Comparison of ENCODE assay signal across 16 cellular contexts in genomic region chr11:106446302-106446701, GRCh38.
DNase-seq lines count a peak whose midpoint lies in the region; ATAC-seq and TF ChIP-seq lines count a peak whose summit lies in the region.
"Had no signal": no experiment of that assay in that cellular context is flagged by ENCODE, and none has a peak within 500 bp of the region (broad histone marks: within the 10 kb centered on the region; RNA-seq: fewer than 3 reads in every experiment).

No MANE protein-coding gene starts in this region.

- peaks cover 18% of the 10 kb centered on the region for H3F3A ChIP-seq in smooth muscle cell (ENCODE audit: low read depth)

- peak overlapping the region; percentile 73 for H2AFZ ChIP-seq in mammary epithelial cell (ENCODE audit: low read depth, low read length)
- peak overlapping the region; percentile 56 for H2AFZ ChIP-seq in fibroblast of lung (ENCODE audit: low read length)
- no peak overlapping the region for H2AFZ ChIP-seq in smooth muscle cell (ENCODE audit: low read depth)

- TF ChIP-seq CTCF in mammary epithelial cell (conservative IDR thresholded peaks at IDR 0.05 in 1 of 2, IDR thresholded peaks at IDR 0.05 in 1 of 2; ENCODE audit: extremely low read depth in 1 of 2, insufficient read depth in 1 of 2, low read depth in 1 of 2, low read length in 2 of 2) (no peak), breast epithelium (IDR thresholded peaks at IDR 0.05) (no peak), fibroblast of lung (conservative IDR thresholded peaks at IDR 0.05 in 1 of 2, IDR thresholded peaks at IDR 0.05 in 1 of 2; ENCODE audit: low read depth in 1 of 2, low read length in 2 of 2) (no peak), smooth muscle cell (IDR thresholded peaks at IDR 0.05; ENCODE audit: borderline replicate concordance, insufficient read depth, poor library complexity, severe bottlenecking) (no peak)

- CTCF ChIA-PET in mammary epithelial cell (lab: Charles Lee; ENCODE audit: low non-redundant PET): no interaction called here

- H3K9me3 ChIP-seq in mammary epithelial cell (replicated peaks; ENCODE audit: insufficient read depth, low read length) (no peaks in the 10 kb centered on the region), breast epithelium (no peaks in the 10 kb centered on the region), fibroblast of lung (ENCODE audit: control insufficient read depth, insufficient read depth, low read depth, low read length) (no peaks in the 10 kb centered on the region), smooth muscle cell (replicated peaks; ENCODE audit: low read depth) (no peaks in the 10 kb centered on the region)
- H3K9me3 ChIP-seq: MG63, Peyer's patch had no signal

- H3K27ac ChIP-seq in mammary epithelial cell (ENCODE audit: insufficient read depth, low read depth, low read length) (no peak overlapping the region), breast epithelium (no peak overlapping the region), angular gyrus (ENCODE audit: low read depth, low read length) (peak overlapping the region; percentile 11), fibroblast of lung (ENCODE audit: insufficient read depth, low read length) (no peak overlapping the region), smooth muscle cell (ENCODE audit: low read depth) (no peak overlapping the region)
- H3K27ac ChIP-seq: Peyer's patch had no signal

- no peaks in the 10 kb centered on the region for H3K79me2 ChIP-seq in mammary epithelial cell (ENCODE audit: insufficient read depth, low read length)
- H3K79me2 ChIP-seq in fibroblast of lung (ENCODE audit: control insufficient read depth, insufficient read depth, low read length): no peaks in the 10 kb centered on the region
- no peaks in the 10 kb centered on the region for H3K79me2 ChIP-seq in smooth muscle cell (ENCODE audit: low read depth)

- WGBS in mammary epithelial cell (ENCODE audit: low coverage, missing lambda C conversion rate): 71% methylated on average over 1 of the region's 1 CpG
- 100% methylated on average over 1 of the region's 1 CpG for WGBS in smooth muscle cell (ENCODE audit: low lambda C conversion rate)

- H3K36me3 ChIP-seq in mammary epithelial cell (ENCODE audit: insufficient read depth, low read length): no peaks in the 10 kb centered on the region
- H3K36me3 ChIP-seq in breast epithelium: no peaks in the 10 kb centered on the region
- H3K36me3 ChIP-seq in fibroblast of lung (ENCODE audit: control insufficient read depth, insufficient read depth, low read length): no peaks in the 10 kb centered on the region
- H3K36me3 ChIP-seq in smooth muscle cell (ENCODE audit: low read depth): no peaks in the 10 kb centered on the region
- H3K36me3 ChIP-seq: MG63, Peyer's patch had no signal

- no peak for ATAC-seq in HG02870 (IDR thresholded peaks at IDR 0.05; ENCODE audit: unreplicated experiment)

- H3K9ac ChIP-seq in mammary epithelial cell (ENCODE audit: insufficient read depth, low read length): no peak overlapping the region
- no peak overlapping the region for H3K9ac ChIP-seq in fibroblast of lung (ENCODE audit: insufficient read depth, low read length)
- H3K9ac ChIP-seq in smooth muscle cell (ENCODE audit: low read depth): no peak overlapping the region

- H3K4me2 ChIP-seq in mammary epithelial cell (ENCODE audit: insufficient read depth, low read depth, low read length) (no peak overlapping the region), fibroblast of lung (ENCODE audit: extremely low read depth, insufficient read depth, low read length) (no peak overlapping the region), smooth muscle cell (peak overlapping the region; percentile 60)

- intact Hi-C loops in mammary epithelial cell (cut with micrococcal nuclease) (no loop called here), breast epithelium (cut with DNase I; ENCODE audit: low total_unique reads) (no loop called here)

- dilution Hi-C loops in mammary epithelial cell (cut with HindIII; ENCODE audit: low sequenced_read_pairs): no loop called here

- in situ Hi-C loops in mammary epithelial cell (cut with MboI; ENCODE audit: low sequenced_read_pairs in 2 of 2): no loop called here

- no TSS peak for BruUV-seq in mammary epithelial cell (replicated peaks; lab: Mats Ljungman, UMichigan)

- no peak for TF ChIP-seq POLR2A in breast epithelium (IDR thresholded peaks at IDR 0.05)

- H4K20me1 ChIP-seq in mammary epithelial cell (ENCODE audit: insufficient read depth, low read length) (no peaks in the 10 kb centered on the region), fibroblast of lung (ENCODE audit: control insufficient read depth, extremely low read depth, insufficient read depth, low read length) (no peaks in the 10 kb centered on the region), smooth muscle cell (ENCODE audit: low read depth) (no peaks in the 10 kb centered on the region)

- H3K4me1 ChIP-seq in mammary epithelial cell (ENCODE audit: insufficient read depth, low read length) (no peaks in the 10 kb centered on the region), breast epithelium (no peaks in the 10 kb centered on the region), fibroblast of lung (ENCODE audit: control insufficient read depth, extremely low read depth, insufficient read depth, low read length) (no peaks in the 10 kb centered on the region), smooth muscle cell (ENCODE audit: low read depth) (peaks cover 7% of the 10 kb centered on the region)
- H3K4me1 ChIP-seq: Peyer's patch had no signal

- DNase-seq in mammary epithelial cell (no peak), breast epithelium (ENCODE audit: low spot score in 2 of 2) (no peak), fibroblast of lung (ENCODE audit: low read depth in 2 of 2) (no peak), smooth muscle cell (lab: John Stamatoyannopoulos, UW; ENCODE audit: unreplicated experiment) (no peak), NCI-H2196 (lab: John Stamatoyannopoulos, UW; ENCODE audit: unreplicated experiment) (no peak), NCI-H2107 treated with DMSO at 0.1 percent for 48 hours (lab: John Stamatoyannopoulos, UW; ENCODE audit: unreplicated experiment) (no peak)
- DNase-seq: DMS79, MG63, NCI-H1417, NCI-H187 treated with DMSO at 0.1 percent for 48 hours, NCI-H226, NCI-H510A treated with DMSO at 0.1 percent for 48 hours, NCI-H748 treated with DMSO at 0.1 percent for 48 hours, Peyer's patch had no signal

- H3K27me3 ChIP-seq in mammary epithelial cell (ENCODE audit: insufficient read depth, low read length) (no peaks in the 10 kb centered on the region), breast epithelium (no peaks in the 10 kb centered on the region), fibroblast of lung (ENCODE audit: control insufficient read depth, insufficient read depth, low read length) (no peaks in the 10 kb centered on the region), smooth muscle cell (ENCODE audit: low read depth) (no peaks in the 10 kb centered on the region)
- H3K27me3 ChIP-seq: MG63, Peyer's patch had no signal

- H3K4me3 ChIP-seq in mammary epithelial cell (replicated peaks in 1 of 3; ENCODE audit: insufficient read depth in 1 of 3, low read depth in 2 of 3, low read length in 3 of 3): no peak overlapping the region
- H3K4me3 ChIP-seq in breast epithelium: no peak overlapping the region
- no peak overlapping the region for H3K4me3 ChIP-seq in fibroblast of lung (replicated peaks in 1 of 4; ENCODE audit: control extremely low read depth in 1 of 4, insufficient read depth in 1 of 4, low read depth in 3 of 4, low read length in 4 of 4)
- no peak overlapping the region for H3K4me3 ChIP-seq in smooth muscle cell
- H3K4me3 ChIP-seq: MG63, Peyer's patch had no signal
